In genomic region chr22:20522134-20522827, GRCh38 we compare ENCODE assay signal across 1 cellular context.
TF ChIP-seq lines count a peak whose summit lies in the region.

No MANE protein-coding gene starts in this region.

TF ChIP-seq in A549, 52 proteins besides CTCF, POLR2A, EP300 and RAD21 (continued from another document):
- TF ChIP-seq NFE2L2 (conservative IDR thresholded peaks at IDR 0.05; ENCODE audit: low read length) (no peak), SMC3 (IDR thresholded peaks at IDR 0.05) (no peak), RARB (CRISPR knock-in tag; IDR thresholded peaks at IDR 0.05) (no peak), MAFK (IDR thresholded peaks at IDR 0.05; ENCODE audit: partially characterized antibody) (no peak), ZC3H11A (IDR thresholded peaks at IDR 0.05) (no peak), MYC (IDR thresholded peaks at IDR 0.05; ENCODE audit: borderline replicate concordance, low read length) (no peak), CEBPB (IDR thresholded peaks at IDR 0.05) (no peak), HEYL (CRISPR knock-in tag; IDR thresholded peaks at IDR 0.05) (no peak), HDAC2 (IDR thresholded peaks at IDR 0.05) (no peak), TFCP2L1 (CRISPR knock-in tag; IDR thresholded peaks at IDR 0.05) (no peak), ELK1 (IDR thresholded peaks at IDR 0.05; ENCODE audit: low read depth, low read length) (no peak), E2F6 (IDR thresholded peaks at IDR 0.05; ENCODE audit: borderline replicate concordance, low read depth) (no peak)
